ENCODE assay signal across 2 cellular contexts in the genomic region with DNA sequence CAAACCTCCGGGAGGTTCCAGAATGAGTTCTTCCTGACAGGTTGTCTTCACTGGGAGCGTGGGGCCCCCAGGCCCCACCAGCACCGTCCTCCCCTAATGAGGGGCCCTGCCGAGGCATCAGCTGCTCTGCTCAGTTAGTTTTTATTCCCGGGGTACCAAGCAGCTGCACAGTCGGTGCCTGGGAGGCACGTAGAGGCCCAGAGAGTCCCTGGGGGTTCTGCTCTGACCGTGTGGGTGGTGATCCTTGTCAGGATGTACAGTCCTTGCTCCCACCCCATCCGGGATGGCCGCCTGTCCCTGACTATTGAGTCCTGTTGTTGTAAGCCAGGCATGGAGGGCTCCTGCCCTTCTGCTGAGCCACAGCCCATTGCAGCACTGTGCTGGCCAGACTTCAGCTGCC.
TF ChIP-seq lines count a peak whose summit lies in the region.

No MANE protein-coding gene starts in this region.

TF ChIP-seq in IMR-90, 13 proteins besides CTCF, POLR2A, EP300 and RAD21:
- TF ChIP-seq CEBPB (IDR thresholded peaks at IDR 0.05; ENCODE audit: low read depth, low read length): no peak
- TF ChIP-seq, protein P1, sequence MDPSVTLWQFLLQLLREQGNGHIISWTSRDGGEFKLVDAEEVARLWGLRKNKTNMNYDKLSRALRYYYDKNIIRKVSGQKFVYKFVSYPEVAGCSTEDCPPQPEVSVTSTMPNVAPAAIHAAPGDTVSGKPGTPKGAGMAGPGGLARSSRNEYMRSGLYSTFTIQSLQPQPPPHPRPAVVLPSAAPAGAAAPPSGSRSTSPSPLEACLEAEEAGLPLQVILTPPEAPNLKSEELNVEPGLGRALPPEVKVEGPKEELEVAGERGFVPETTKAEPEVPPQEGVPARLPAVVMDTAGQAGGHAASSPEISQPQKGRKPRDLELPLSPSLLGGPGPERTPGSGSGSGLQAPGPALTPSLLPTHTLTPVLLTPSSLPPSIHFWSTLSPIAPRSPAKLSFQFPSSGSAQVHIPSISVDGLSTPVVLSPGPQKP (IDR thresholded peaks at IDR 0.05; ENCODE audit: borderline replicate concordance, low read depth, low read length): no peak
- no peak for TF ChIP-seq MAFK (IDR thresholded peaks at IDR 0.05; ENCODE audit: low read depth, low read length)
- TF ChIP-seq SMC3 (IDR thresholded peaks at IDR 0.05; ENCODE audit: low read depth, low read length): no peak
- TF ChIP-seq MAZ (IDR thresholded peaks at IDR 0.05; ENCODE audit: borderline replicate concordance, low read depth, low read length): no peak
- no peak for TF ChIP-seq NFE2L2 (IDR thresholded peaks at IDR 0.05; ENCODE audit: low read depth, low read length)
- no peak for TF ChIP-seq BHLHE40 (IDR thresholded peaks at IDR 0.05; ENCODE audit: low read depth, low read length)
- TF ChIP-seq FOS (IDR thresholded peaks at IDR 0.05; ENCODE audit: low read depth, low read length): no peak
- TF ChIP-seq, protein P2, sequence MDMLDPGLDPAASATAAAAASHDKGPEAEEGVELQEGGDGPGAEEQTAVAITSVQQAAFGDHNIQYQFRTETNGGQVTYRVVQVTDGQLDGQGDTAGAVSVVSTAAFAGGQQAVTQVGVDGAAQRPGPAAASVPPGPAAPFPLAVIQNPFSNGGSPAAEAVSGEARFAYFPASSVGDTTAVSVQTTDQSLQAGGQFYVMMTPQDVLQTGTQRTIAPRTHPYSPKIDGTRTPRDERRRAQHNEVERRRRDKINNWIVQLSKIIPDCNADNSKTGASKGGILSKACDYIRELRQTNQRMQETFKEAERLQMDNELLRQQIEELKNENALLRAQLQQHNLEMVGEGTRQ (IDR thresholded peaks at IDR 0.05; ENCODE audit: low read depth, low read length): no peak
- TF ChIP-seq MXI1 (IDR thresholded peaks at IDR 0.05; ENCODE audit: borderline replicate concordance, low read depth, low read length): no peak
- no peak for TF ChIP-seq CHD1 (IDR thresholded peaks at IDR 0.05; ENCODE audit: low read depth, low read length)
- TF ChIP-seq RFX5 (IDR thresholded peaks at IDR 0.05; ENCODE audit: low read depth, low read length): no peak
- TF ChIP-seq RCOR1 (IDR thresholded peaks at IDR 0.05; ENCODE audit: insufficient replicate concordance, low read length): no peak

TF ChIP-seq in H1, 55 proteins besides CTCF, POLR2A, EP300 and RAD21:
- TF ChIP-seq KDM1A (IDR thresholded peaks at IDR 0.05; ENCODE audit: borderline replicate concordance, low read length): no peak
- peak; percentile 42; the same call in 1 of the 2 replicates for TF ChIP-seq POLR2AphosphoS5 (IDR thresholded peaks at IDR 0.05; ENCODE audit: low read depth, low read length)
TF ChIP-seq in H1: peak in this region for 1.
